ENCODE assay signal across 28 cellular contexts in genomic region chr14:25552826-25553225, GRCh38.
"Had no signal": no experiment of that assay in that cellular context is flagged by ENCODE, and none has a peak within 500 bp of the region (broad histone marks: within the 10 kb centered on the region; RNA-seq: fewer than 3 reads in every experiment).

No MANE protein-coding gene starts in this region.

- DNase-seq: colonic mucosa; cortex of kidney; dermis blood vessel endothelial cell; dorsolateral prefrontal cortex; effector CD4-positive, alpha-beta T cell; effector CD8-positive, alpha-beta T cell; effector memory CD4-positive, alpha-beta T cell; effector memory CD8-positive, alpha-beta T cell; endodermal cell; erythroblast; esophagus squamous epithelium; foreskin fibroblast; foreskin keratinocyte; foreskin melanocyte; gastrocnemius medialis; glutamatergic neuron; head of caudate nucleus; heart left ventricle; heart right ventricle had no signal

- FAIRE-seq: colon, endometrium, endothelial cell of umbilical vein, frontal cortex had no signal

- H3K9me3 ChIP-seq: colonic mucosa, esophagus muscularis mucosa, esophagus squamous epithelium, gastrocnemius medialis, gastroesophageal sphincter, heart right ventricle had no signal

- H3K4me3 ChIP-seq: colonic mucosa, coronary artery, dorsolateral prefrontal cortex, esophagus muscularis mucosa, esophagus squamous epithelium, gastrocnemius medialis, gastroesophageal sphincter, heart left ventricle, heart right ventricle had no signal

- H3K36me3 ChIP-seq: colonic mucosa, esophagus muscularis mucosa, esophagus squamous epithelium, gastrocnemius medialis, gastroesophageal sphincter, heart left ventricle, heart right ventricle had no signal

- H3K4me1 ChIP-seq: colonic mucosa, esophagus squamous epithelium, foreskin keratinocyte, gastrocnemius medialis, heart left ventricle, heart right ventricle had no signal

- H3K27ac ChIP-seq: colonic mucosa, coronary artery, dorsolateral prefrontal cortex, epithelial cell of prostate, esophagus muscularis mucosa, esophagus squamous epithelium, foreskin keratinocyte, gastrocnemius medialis, gastroesophageal sphincter, heart left ventricle, heart right ventricle had no signal

- H3K27me3 ChIP-seq: colonic mucosa, dorsolateral prefrontal cortex, esophagus muscularis mucosa, esophagus squamous epithelium, foreskin keratinocyte, gastrocnemius medialis, gastroesophageal sphincter, heart left ventricle, heart right ventricle had no signal

- ATAC-seq: effector memory CD8-positive, alpha-beta T cell; esophagus mucosa; foreskin keratinocyte; gastrocnemius medialis; gastroesophageal sphincter; heart left ventricle; heart right ventricle had no signal
